Comparison of ENCODE assay signal across 9 cellular contexts in genomic region chr15:75666823-75667501, GRCh38. TPM values are rescaled to one million over a fixed set of nuclear protein-coding genes. Genes with fewer than 3 reads are reported as not detected.
DNase-seq lines count a peak whose midpoint lies in the region; ATAC-seq and TF ChIP-seq lines count a peak whose summit lies in the region.
"Had no signal": no experiment of that assay in that cellular context is flagged by ENCODE, and none has a peak within 500 bp of the region (broad histone marks: within the 10 kb centered on the region; RNA-seq: fewer than 3 reads in every experiment).

No MANE protein-coding gene starts in this region.

- no peaks in the 10 kb centered on the region for H3K9me3 ChIP-seq in upper lobe of right lung
- H3K9me3 ChIP-seq: BLaER1 had no signal

- POLR2A ChIA-PET in MCF 10A (lab: Yijun Ruan, JAX), result interaction anchor here (0.9 to 7.0 kb wide), 15 partner anchors 13 to 332 kb away, joined by 3 to 111 read pairs (median 4); partner anchors contain the start of genes IMP3, MAN2C1, PTPN9 and SIN3A

- TF ChIP-seq CTCF in MCF 10A (IDR thresholded peaks at IDR 0.05; ENCODE audit: unreplicated experiment), result no peak
- no peak for TF ChIP-seq CTCF in upper lobe of right lung (IDR thresholded peaks at IDR 0.05)

- no peak overlapping the region for H3K4me3 ChIP-seq in upper lobe of right lung
- H3K4me3 ChIP-seq: BLaER1 had no signal

- no peaks in the 10 kb centered on the region for H3K27me3 ChIP-seq in upper lobe of right lung
- H3K27me3 ChIP-seq: BLaER1 had no signal

- H3K27me3 Mint-ChIP-seq in MCF 10A (ENCODE audit: insufficient read depth, unreplicated experiment), result no peaks in the 10 kb centered on the region
- peaks cover 8 to 11% of the 10 kb centered on the region in 2 donors for H3K27me3 Mint-ChIP-seq in stimulated activated naive B cell treated with anti-CD40 and anti-IgM and Interleukin-4, amounts not matched to agents 10 μg/mL and 1 μg/mL and 100 μg/mL, for 72 hours

- H3K4me1 Mint-ChIP-seq in MCF 10A (ENCODE audit: insufficient read depth, unreplicated experiment), result peaks cover 57% of the 10 kb centered on the region
- H3K4me1 Mint-ChIP-seq in stimulated activated naive B cell treated with anti-CD40 and anti-IgM and Interleukin-4, amounts not matched to agents 10 μg/mL and 1 μg/mL and 100 μg/mL, for 72 hours, result no peaks in the 10 kb centered on the region

- TSS peak; percentile 81 for BruUV-seq in MCF 10A (replicated peaks; lab: Mats Ljungman, UMichigan)

- peaks cover 7% of the 10 kb centered on the region for H3K9me3 Mint-ChIP-seq in MCF 10A (ENCODE audit: unreplicated experiment)
- H3K9me3 Mint-ChIP-seq in stimulated activated naive B cell treated with anti-CD40 and anti-IgM and Interleukin-4, amounts not matched to agents 10 μg/mL and 1 μg/mL and 100 μg/mL, for 72 hours, result no peaks in the 10 kb centered on the region

- ATAC-seq in left colon (peak; percentile 59), upper lobe of right lung (peak; percentile 83)
- no peak for ATAC-seq in stimulated activated naive B cell treated with anti-CD40 and anti-IgM and Interleukin-4, amounts not matched to agents 10 μg/mL and 1 μg/mL and 100 μg/mL, for 72 hours (replicated peaks)

- H3K27ac ChIP-seq in upper lobe of right lung, result peak overlapping the region; percentile 81
- H3K27ac ChIP-seq: BLaER1 had no signal

- no peaks in the 10 kb centered on the region for H3K36me3 Mint-ChIP-seq in MCF 10A (ENCODE audit: insufficient read depth, unreplicated experiment)
- H3K36me3 Mint-ChIP-seq in stimulated activated naive B cell treated with anti-CD40 and anti-IgM and Interleukin-4, amounts not matched to agents 10 μg/mL and 1 μg/mL and 100 μg/mL, for 72 hours, result no peaks in the 10 kb centered on the region

- DNase-seq in NCI-H146 (lab: John Stamatoyannopoulos, UW) (peak; percentile 2), NCI-H146 treated with DMSO at 0.1 percent for 48 hours (lab: John Stamatoyannopoulos, UW; ENCODE audit: unreplicated experiment) (no peak), MCF 10A (ENCODE audit: unreplicated experiment) (peak; percentile 93), left colon (peak; percentile 59 to 80), upper lobe of right lung (peak; percentile 81)
- DNase-seq in activated CD4-positive, CD25-positive, alpha-beta regulatory T cell (lab: John Stamatoyannopoulos, UW), result no peak
- no peak for DNase-seq in activated CD4-positive, alpha-beta T cell treated with anti-CD3 and anti-CD28 coated beads, Interleukin-2, amount 50 U/mL, for 4 hours
- DNase-seq in stimulated activated naive B cell treated with anti-CD40 and anti-IgM and Interleukin-4, amounts not matched to agents 10 μg/mL and 1 μg/mL and 100 μg/mL, for 72 hours, result no peak

- no peaks in the 10 kb centered on the region for H3K36me3 ChIP-seq in upper lobe of right lung

- peak overlapping the region; percentile 65 for H3K4me3 Mint-ChIP-seq in MCF 10A (ENCODE audit: unreplicated experiment)
- H3K4me3 Mint-ChIP-seq in stimulated activated naive B cell treated with anti-CD40 and anti-IgM and Interleukin-4, amounts not matched to agents 10 μg/mL and 1 μg/mL and 100 μg/mL, for 72 hours, result no peak overlapping the region

- H3K4me1 ChIP-seq in upper lobe of right lung, result peaks cover 30% of the 10 kb centered on the region

- intact Hi-C loops in MCF 10A (cut with micrococcal nuclease) (loop anchor here (2.0 kb wide), 1 partner anchor 26 kb away; the partner anchor contains the start of gene IMP3), left colon (cut with DNase I, micrococcal nuclease) (no loop called here), upper lobe of right lung (cut with DNase I) (no loop called here)

- CTCF ChIA-PET in MCF 10A (lab: Yijun Ruan, JAX), result interaction anchor here (2.0 to 2.1 kb wide), 2 partner anchors 19 to 28 kb away, joined by 5 to 9 read pairs; partner anchors contain the start of gene SNX33

- peak overlapping the region; percentile 100 for H3K27ac Mint-ChIP-seq in MCF 10A (ENCODE audit: low read depth, unreplicated experiment)
- H3K27ac Mint-ChIP-seq in stimulated activated naive B cell treated with anti-CD40 and anti-IgM and Interleukin-4, amounts not matched to agents 10 μg/mL and 1 μg/mL and 100 μg/mL, for 72 hours, result no peak overlapping the region

RNA-seq across cellular contexts. Expression of gene SNX33, which starts 19.2 kb away (rescaled TPM):
- total RNA-seq in MCF 10A (2022), result 14.3 and 15.2 TPM in 2 replicates
- total RNA-seq in left colon, result 10 to 100 TPM; 24.3 to 29.3 TPM
- 31.0 TPM for total RNA-seq in upper lobe of right lung

RNA-seq across cellular contexts. Expression of gene IMP3, which starts 26.9 kb away (rescaled TPM):
- total RNA-seq in MCF 10A (2022) (45.8 and 58.0 TPM in 2 replicates), left colon (10 to 100 TPM; 53.9 to 61.3 TPM), upper lobe of right lung (54.9 TPM)

RNA-seq across cellular contexts. Expression of gene SNUPN, which starts 41.4 kb away (rescaled TPM):
- total RNA-seq in MCF 10A (2022) (23.9 and 28.9 TPM in 2 replicates), left colon (10 to 100 TPM; 14.9 to 16.8 TPM), upper lobe of right lung (23.5 TPM)

RNA-seq across cellular contexts. Expression of gene CSPG4, which starts 45.7 kb away (rescaled TPM):
- 0.05 and 0.21 TPM in 2 replicates for total RNA-seq in MCF 10A (2022)
- 10 to 100 TPM in 1 of 2 donors, 1 to 10 TPM in 1; 2.1 to 12.2 TPM for total RNA-seq in left colon
- 12.6 TPM for total RNA-seq in upper lobe of right lung

Comparison
In these comparisons a context has a peak if more than half of its experiments do, and no peak if none do; other contexts are left out.
1. DNase-seq: peak in NCI-H146 (single experiment), MCF 10A (single experiment), left colon (2 of 2) and upper lobe of right lung (single experiment); none in NCI-H146 treated with DMSO at 0.1 percent for 48 hours (single experiment), activated CD4-positive, CD25-positive, alpha-beta regulatory T cell (0 of 4), activated CD4-positive, alpha-beta T cell treated with anti-CD3 and anti-CD28 coated beads, Interleukin-2, amount 50 U/mL, for 4 hours (0 of 2) and stimulated activated naive B cell treated with anti-CD40 and anti-IgM and Interleukin-4, amounts not matched to agents 10 μg/mL and 1 μg/mL and 100 μg/mL, for 72 hours (single experiment).
2. ATAC-seq: peak in left colon (single experiment) and upper lobe of right lung (single experiment); none in stimulated activated naive B cell treated with anti-CD40 and anti-IgM and Interleukin-4, amounts not matched to agents 10 μg/mL and 1 μg/mL and 100 μg/mL, for 72 hours (0 of 2).